8 cellular contexts compared by ENCODE assay signal in genomic region chr14:95265106-95266094, GRCh38.
A peak's percentile ranks its signal among the peaks of the same experiment; 100 is the strongest.
DNase-seq lines count a peak whose midpoint lies in the region; ATAC-seq and TF ChIP-seq lines count a peak whose summit lies in the region.

No MANE protein-coding gene starts in this region.

- no peaks in the 10 kb centered on the region for H3K27me3 ChIP-seq in layer of hippocampus (ENCODE audit: control insufficient read depth, insufficient read depth, low read length)

- peak; percentile 89 for ATAC-seq in GM21367 (IDR thresholded peaks at IDR 0.05; ENCODE audit: unreplicated experiment)
- ATAC-seq in HG03575 (IDR thresholded peaks at IDR 0.05; ENCODE audit: extremely low read depth, insufficient number of reproducible peaks, low FRiP score, unreplicated experiment), result peak; percentile 83

- peak overlapping the region; percentile 27 for H3K27ac ChIP-seq in layer of hippocampus (ENCODE audit: low read depth, low read length)

- DNase-seq in DMS79 (lab: John Stamatoyannopoulos, UW) (peak; percentile 72), OCI-M1 (lab: John Stamatoyannopoulos, UW) (peak; percentile 31), astrocyte of the cerebellum (ENCODE audit: low read depth) (peak; percentile 88), iPS-NIHi7 (ENCODE audit: extremely low spot score) (no peak)
- DNase-seq in stimulated activated CD8-positive, alpha-beta memory T cell treated with anti-CD3 and anti-CD28 coated beads, Interleukin-4, amount 100 ng/mL, for 24 hours (ENCODE audit: low read depth), result peak; percentile 1

- H3K4me3 ChIP-seq in astrocyte of the cerebellum (ENCODE audit: low read depth, low read length), result no peak overlapping the region

- TF ChIP-seq CTCF in astrocyte of the cerebellum (IDR thresholded peaks at IDR 0.05; ENCODE audit: low read depth, low read length, missing control alignments), result no peak

- in situ Hi-C loops in astrocyte of the cerebellum (cut with HindIII; ENCODE audit: low sequenced_read_pairs), result no loop called here
